35 cellular contexts compared by ENCODE assay signal in genomic region chr17:62937636-62938035, GRCh38.
"Had no signal": no experiment of that assay in that cellular context is flagged by ENCODE, and none has a peak within 500 bp of the region (broad histone marks: within the 10 kb centered on the region; RNA-seq: fewer than 3 reads in every experiment).

No MANE protein-coding gene starts in this region.

- H3K4me3 ChIP-seq: adrenal gland, breast epithelium, cardiac muscle cell, coronary artery, dorsolateral prefrontal cortex, esophagus squamous epithelium, heart left ventricle had no signal

- ATAC-seq: activated CD4-positive, alpha-beta T cell treated with anti-CD3 and anti-CD28 coated beads for 36 hours; activated CD8-positive, alpha-beta memory T cell treated with anti-CD3 and anti-CD28 coated beads, Interleukin-2, amount 10 ng/mL, durations not matched to agents 7 days and 5 days; activated CD8-positive, alpha-beta T cell treated with anti-CD3 and anti-CD28 coated beads, Interleukin-2, amount 10 ng/mL, durations not matched to agents 7 days and 5 days; activated naive CD8-positive, alpha-beta T cell treated with anti-CD3 and anti-CD28 coated beads, Interleukin-2, amount 50 U/mL, for 24 hours; heart left ventricle; T-helper 17 cell had no signal

- H3K27ac ChIP-seq: adrenal gland, breast epithelium, cardiac muscle cell, coronary artery, dorsolateral prefrontal cortex, epithelial cell of prostate, esophagus squamous epithelium, heart left ventricle had no signal

- H3K4me1 ChIP-seq: adrenal gland, breast epithelium, esophagus squamous epithelium had no signal

- H3K36me3 ChIP-seq: adrenal gland, breast epithelium, cardiac muscle cell, esophagus squamous epithelium, heart left ventricle had no signal

- H3K27me3 ChIP-seq: adrenal gland, breast epithelium, cardiac muscle cell, dorsolateral prefrontal cortex, heart left ventricle had no signal

- H3K9me3 ChIP-seq: adrenal gland had no signal

- FAIRE-seq: endometrium, endothelial cell of umbilical vein, frontal cortex had no signal

- DNase-seq: activated CD4-positive, alpha-beta memory T cell treated with anti-CD3 and anti-CD28 coated beads for 36 hours; activated CD4-positive, alpha-beta T cell treated with anti-CD3 and anti-CD28 coated beads for 36 hours; activated CD4-positive, alpha-beta T cell treated with anti-CD3 and anti-CD28 coated beads, Interleukin-2, amount 10 ng/mL, durations not matched to agents 24 days and 14 days; activated CD4-positive, CD25-positive, alpha-beta regulatory T cell; activated CD4-positive, CD25-positive, alpha-beta regulatory T cell treated with anti-CD3 and anti-CD28 coated beads, Interleukin-2, amount 50 U/mL, for 72 hours; activated CD8-positive, alpha-beta memory T cell treated with anti-CD3 and anti-CD28 coated beads, Interleukin-2, amount 10 ng/mL, durations not matched to agents 7 days and 5 days; activated CD8-positive, alpha-beta memory T cell treated with anti-CD3 and anti-CD28 coated beads, Interleukin-2, amount 50 U/mL, for 4 hours; activated CD8-positive, alpha-beta T cell treated with anti-CD3 and anti-CD28 coated beads, Interleukin-2, amount 10 ng/mL, durations not matched to agents 7 days and 5 days; activated effector memory CD4-positive, alpha-beta T cell treated with anti-CD3 and anti-CD28 coated beads, Interleukin-2, amount 50 U/mL, for 16 hours; activated naive CD4-positive, alpha-beta T cell treated with anti-CD3 and anti-CD28 coated beads for 36 hours; activated naive CD8-positive, alpha-beta T cell treated with anti-CD3 and anti-CD28 coated beads for 36 hours; activated naive CD8-positive, alpha-beta T cell treated with anti-CD3 and anti-CD28 coated beads, Interleukin-2, amount 50 U/mL, for 24 hours; activated T-cell treated with anti-CD3 and anti-CD28 coated beads, Interleukin-2, amount 50 U/mL, for 1 hour; activated T-cell treated with anti-CD3 and anti-CD28 coated beads, Interleukin-2, amount 50 U/mL, for 48 hours; adrenal gland; amygdala; aorta; central memory CD4-positive, alpha-beta T cell; cerebellar nuclear complex; dorsolateral prefrontal cortex; effector CD8-positive, alpha-beta T cell; esophagus squamous epithelium; foreskin fibroblast; glutamatergic neuron; heart left ventricle; T-helper 1 cell; T-helper 17 cell; T1000 had no signal
